16 cellular contexts compared by ENCODE assay signal in the genomic region with DNA sequence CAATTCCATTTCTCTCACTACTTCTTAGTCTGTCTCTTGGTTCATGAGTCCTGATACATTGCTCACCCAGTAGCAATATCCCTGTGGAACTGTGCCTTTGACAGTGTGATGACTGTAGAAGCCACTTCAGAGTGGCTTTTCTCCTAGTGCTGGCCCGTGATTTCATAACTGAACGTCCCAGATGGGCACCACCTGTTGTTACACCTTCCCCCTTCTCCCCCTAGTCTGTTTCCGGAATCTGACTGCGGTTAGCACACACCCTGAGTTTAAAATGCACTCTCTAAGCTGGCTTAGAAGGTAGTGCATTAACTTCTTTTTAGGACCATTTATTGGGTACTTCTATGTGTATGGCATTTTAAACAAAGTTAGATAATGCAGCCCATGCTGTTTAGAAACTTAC.
DNase-seq lines count a peak whose midpoint lies in the region; ATAC-seq and TF ChIP-seq lines count a peak whose summit lies in the region.
"Had no signal": no experiment of that assay in that cellular context is flagged by ENCODE, and none has a peak within 500 bp of the region (broad histone marks: within the 10 kb centered on the region; RNA-seq: fewer than 3 reads in every experiment).

No MANE protein-coding gene starts in this region.

- no peak overlapping the region for H3K27ac Mint-ChIP-seq in activated naive CD4-positive, alpha-beta T cell treated with anti-CD3 and anti-CD28 coated beads for 36 hours
- H3K27ac Mint-ChIP-seq in activated naive CD4-positive, alpha-beta T cell treated with anti-CD3 and anti-CD28 coated beads, Interleukin-2, amount 10 ng/mL, durations not matched to agents 7 days and 5 days = no peak overlapping the region
- H3K27ac Mint-ChIP-seq: CD4-positive, alpha-beta T cell; H9; IgD-negative memory B cell had no signal

- H3K9me3 ChIP-seq in Loucy (ENCODE audit: insufficient read depth, low read depth, low read length) = no peaks in the 10 kb centered on the region
- H3K9me3 ChIP-seq: BLaER1 treated with 17β-estradiol and CSF1 and Interleukin-3, amounts not matched to agents 10 nM and 100 nM had no signal

- TF ChIP-seq CTCF in Loucy (conservative IDR thresholded peaks at IDR 0.05; ENCODE audit: low read length) = no peak

- peak; percentile 10 for DNase-seq in activated naive CD4-positive, alpha-beta T cell treated with anti-CD3 and anti-CD28 coated beads for 36 hours
- no peak for DNase-seq in activated naive CD4-positive, alpha-beta T cell treated with anti-CD3 and anti-CD28 coated beads, Interleukin-2, amount 10 ng/mL, durations not matched to agents 7 days and 5 days
- DNase-seq in COR-L47 (lab: John Stamatoyannopoulos, UW) = no peak
- no peak for DNase-seq in T-helper 1 cell
- no peak for DNase-seq in head of caudate nucleus
- no peak for DNase-seq in NCI-H1105 (lab: John Stamatoyannopoulos, UW)
- DNase-seq: ACHN; CD4-positive, alpha-beta T cell; DMS53; GF-D8; GOT3; H9 had no signal

- H3K4me3 Mint-ChIP-seq in activated naive CD4-positive, alpha-beta T cell treated with anti-CD3 and anti-CD28 coated beads for 36 hours = no peak overlapping the region
- H3K4me3 Mint-ChIP-seq in activated naive CD4-positive, alpha-beta T cell treated with anti-CD3 and anti-CD28 coated beads, Interleukin-2, amount 10 ng/mL, durations not matched to agents 7 days and 5 days = no peak overlapping the region
- H3K4me3 Mint-ChIP-seq: CD4-positive, alpha-beta T cell; H9 had no signal

- peak; percentile 61 for ATAC-seq in HG02678 (IDR thresholded peaks at IDR 0.05; ENCODE audit: unreplicated experiment)

- H3K27me3 Mint-ChIP-seq in activated naive CD4-positive, alpha-beta T cell treated with anti-CD3 and anti-CD28 coated beads for 36 hours (ENCODE audit: low read depth) = no peaks in the 10 kb centered on the region
- H3K27me3 Mint-ChIP-seq in activated naive CD4-positive, alpha-beta T cell treated with anti-CD3 and anti-CD28 coated beads, Interleukin-2, amount 10 ng/mL, durations not matched to agents 7 days and 5 days = no peaks in the 10 kb centered on the region
- H3K27me3 Mint-ChIP-seq: CD4-positive, alpha-beta T cell; IgD-negative memory B cell had no signal

- CTCF ChIA-PET in activated naive CD4-positive, alpha-beta T cell treated with anti-CD3 and anti-CD28 coated beads for 36 hours (lab: Charles Lee) = no interaction called here
- CTCF ChIA-PET in activated naive CD4-positive, alpha-beta T cell treated with anti-CD3 and anti-CD28 coated beads, Interleukin-2, amount 10 ng/mL, durations not matched to agents 7 days and 5 days (lab: Charles Lee) = no interaction called here

- H3K4me1 ChIP-seq in Loucy (ENCODE audit: insufficient read depth, low read length, poor library complexity, severe bottlenecking) = peaks cover 11% of the 10 kb centered on the region

- no peaks in the 10 kb centered on the region for H4K20me1 ChIP-seq in Loucy (ENCODE audit: insufficient read depth, low read length, poor library complexity, severe bottlenecking)
- H4K20me1 ChIP-seq: BLaER1 treated with 17β-estradiol and CSF1 and Interleukin-3, amounts not matched to agents 10 nM and 100 nM had no signal

- intact Hi-C loops in activated naive CD4-positive, alpha-beta T cell treated with anti-CD3 and anti-CD28 coated beads for 36 hours (cut with micrococcal nuclease) = no loop called here
- intact Hi-C loops in head of caudate nucleus (cut with DNase I) = no loop called here

- H3K4me3 ChIP-seq in Loucy (ENCODE audit: low read length, poor library complexity, severe bottlenecking) = no peak overlapping the region
- H3K4me3 ChIP-seq: BLaER1 treated with 17β-estradiol and CSF1 and Interleukin-3, amounts not matched to agents 10 nM and 100 nM had no signal

- H3K36me3 ChIP-seq in Loucy (ENCODE audit: insufficient read depth, low read length) = no peaks in the 10 kb centered on the region

- peak overlapping the region; percentile 22 for H3K4me2 ChIP-seq in Loucy (ENCODE audit: low read depth, low read length, poor library complexity, severe bottlenecking)
- H3K4me2 ChIP-seq: BLaER1 treated with 17β-estradiol and CSF1 and Interleukin-3, amounts not matched to agents 10 nM and 100 nM had no signal

- peaks cover 16% of the 10 kb centered on the region for H3K4me1 Mint-ChIP-seq in activated naive CD4-positive, alpha-beta T cell treated with anti-CD3 and anti-CD28 coated beads for 36 hours (ENCODE audit: low read depth)
- peaks cover 10% of the 10 kb centered on the region for H3K4me1 Mint-ChIP-seq in activated naive CD4-positive, alpha-beta T cell treated with anti-CD3 and anti-CD28 coated beads, Interleukin-2, amount 10 ng/mL, durations not matched to agents 7 days and 5 days
- H3K4me1 Mint-ChIP-seq: H9 had no signal

- H3F3A ChIP-seq in Loucy (ENCODE audit: low read depth) = no peaks in the 10 kb centered on the region

- H3K9me2 ChIP-seq in Loucy (replicated peaks; ENCODE audit: low read depth, low read length) = no peaks in the 10 kb centered on the region

- H3K9me3 Mint-ChIP-seq in activated naive CD4-positive, alpha-beta T cell treated with anti-CD3 and anti-CD28 coated beads for 36 hours = no peaks in the 10 kb centered on the region
- H3K9me3 Mint-ChIP-seq in activated naive CD4-positive, alpha-beta T cell treated with anti-CD3 and anti-CD28 coated beads, Interleukin-2, amount 10 ng/mL, durations not matched to agents 7 days and 5 days = no peaks in the 10 kb centered on the region
- H3K9me3 Mint-ChIP-seq: CD4-positive, alpha-beta T cell; H9; IgD-negative memory B cell had no signal

- H3K9ac ChIP-seq in Loucy (ENCODE audit: low read depth, low read length, poor library complexity, severe bottlenecking) = no peak overlapping the region
- H3K9ac ChIP-seq: BLaER1 treated with 17β-estradiol and CSF1 and Interleukin-3, amounts not matched to agents 10 nM and 100 nM had no signal

- no peaks in the 10 kb centered on the region for H3K79me2 ChIP-seq in Loucy (ENCODE audit: insufficient read depth, low read length)

- no peak overlapping the region for H2AFZ ChIP-seq in Loucy (ENCODE audit: low read length)

- peaks cover 2% of the 10 kb centered on the region for H3K36me3 Mint-ChIP-seq in activated naive CD4-positive, alpha-beta T cell treated with anti-CD3 and anti-CD28 coated beads for 36 hours (ENCODE audit: low read depth)
- peaks cover 2% of the 10 kb centered on the region for H3K36me3 Mint-ChIP-seq in activated naive CD4-positive, alpha-beta T cell treated with anti-CD3 and anti-CD28 coated beads, Interleukin-2, amount 10 ng/mL, durations not matched to agents 7 days and 5 days

- no peaks in the 10 kb centered on the region for H3K27me3 ChIP-seq in Loucy (ENCODE audit: insufficient read depth, low read length, poor library complexity, severe bottlenecking)
- H3K27me3 ChIP-seq: BLaER1 treated with 17β-estradiol and CSF1 and Interleukin-3, amounts not matched to agents 10 nM and 100 nM had no signal
